Comparison of ENCODE assay signal across 8 cellular contexts in genomic region chr17:21510686-21511367, GRCh38.
DNase-seq lines count a peak whose midpoint lies in the region; ATAC-seq and TF ChIP-seq lines count a peak whose summit lies in the region.

No MANE protein-coding gene starts in this region.

- peaks cover 28% of the 10 kb centered on the region for H3K4me1 Mint-ChIP-seq in CD14-positive monocyte

- H3K9me3 ChIP-seq in esophagus (ENCODE audit: control insufficient read depth in 2 of 2, insufficient read depth in 1 of 2, low read depth in 1 of 2, low read length in 1 of 2) = no peaks in the 10 kb centered on the region
- no peaks in the 10 kb centered on the region for H3K9me3 ChIP-seq in neuron (ENCODE audit: low read length)

- H3K27ac Mint-ChIP-seq in CD14-positive monocyte = no peak overlapping the region

- ATAC-seq in GM21360 (IDR thresholded peaks at IDR 0.05; ENCODE audit: unreplicated experiment) = no peak

- peaks cover 0 to 2% of the 10 kb centered on the region in 2 donors for H3K36me3 Mint-ChIP-seq in CD14-positive monocyte

- WGBS in esophagus, 2 donors = 26 to 33% methylated on average over 14 of the region's 14 CpGs

- H3K36me3 ChIP-seq in esophagus (ENCODE audit: control insufficient read depth in 2 of 2, insufficient read depth in 2 of 2, low read length in 1 of 2) (no peaks in the 10 kb centered on the region), neuron (ENCODE audit: insufficient read depth, low read length) (no peaks in the 10 kb centered on the region)

- H3K4me3 Mint-ChIP-seq in CD14-positive monocyte = peak overlapping the region; percentile 76 to 91

- intact Hi-C loops in CD14-positive monocyte (cut with micrococcal nuclease) = loop anchor here (2.0 to 10.0 kb wide), 6 partner anchors 58 to 496 kb away; partner anchors contain the start of genes DHRS7B (in 1 of the 2) and MAP2K3 (in 1 of the 2)

- H3K4me1 ChIP-seq in esophagus (ENCODE audit: control insufficient read depth in 2 of 2, insufficient read depth in 2 of 2, low read length in 1 of 2) (peaks cover 2 to 6% of the 10 kb centered on the region in 2 donors), neuron (ENCODE audit: insufficient read depth, low read length) (peaks cover 8% of the 10 kb centered on the region)

- H3K4me3 ChIP-seq in esophagus (ENCODE audit: low read depth in 1 of 2, low read length in 2 of 2) (peak overlapping the region; percentile 39 to 42), neuron (ENCODE audit: low read length) (peak overlapping the region; percentile 44)

- H3K9me3 Mint-ChIP-seq in CD14-positive monocyte = peaks cover 0 to 6% (median 0%) of the 10 kb centered on the region in 7 donors

- peaks cover 23 to 39% (median 36%) of the 10 kb centered on the region in 3 donors for H3K27me3 Mint-ChIP-seq in CD14-positive monocyte (ENCODE audit: low read depth in 3 of 3)

- H3K27me3 ChIP-seq in esophagus (ENCODE audit: control insufficient read depth in 1 of 2, insufficient read depth in 2 of 2, low read length in 2 of 2) = no peaks in the 10 kb centered on the region
- peaks cover 14% of the 10 kb centered on the region for H3K27me3 ChIP-seq in neuron (ENCODE audit: insufficient read depth, low read length)

- H3K27ac ChIP-seq in esophagus (ENCODE audit: low read depth in 2 of 2, low read length in 1 of 2) = no peak overlapping the region

- TF ChIP-seq CTCF in CD14-positive monocyte (IDR thresholded peaks at IDR 0.05) = no peak
- TF ChIP-seq CTCF in GM10266 (IDR thresholded peaks at IDR 0.05; ENCODE audit: control insufficient read depth, insufficient read depth, low read depth, missing control alignments) = no peak

- DNase-seq in CD14-positive monocyte (ENCODE audit: low spot score) (no peak), OCI-M2 (lab: John Stamatoyannopoulos, UW; ENCODE audit: unreplicated experiment) (peak; percentile 12), GM10266 (ENCODE audit: extremely low spot score) (no peak), NCI-H82 treated with DMSO at 0.1 percent for 48 hours (lab: John Stamatoyannopoulos, UW; ENCODE audit: unreplicated experiment) (no peak), NCI-H187 treated with DMSO at 0.1 percent for 48 hours (lab: John Stamatoyannopoulos, UW) (no peak)

- peak overlapping the region; percentile 83 for H2AFZ ChIP-seq in neuron (ENCODE audit: low read depth, low read length)
